1 cellular context compared by ENCODE assay signal in the genomic region with DNA sequence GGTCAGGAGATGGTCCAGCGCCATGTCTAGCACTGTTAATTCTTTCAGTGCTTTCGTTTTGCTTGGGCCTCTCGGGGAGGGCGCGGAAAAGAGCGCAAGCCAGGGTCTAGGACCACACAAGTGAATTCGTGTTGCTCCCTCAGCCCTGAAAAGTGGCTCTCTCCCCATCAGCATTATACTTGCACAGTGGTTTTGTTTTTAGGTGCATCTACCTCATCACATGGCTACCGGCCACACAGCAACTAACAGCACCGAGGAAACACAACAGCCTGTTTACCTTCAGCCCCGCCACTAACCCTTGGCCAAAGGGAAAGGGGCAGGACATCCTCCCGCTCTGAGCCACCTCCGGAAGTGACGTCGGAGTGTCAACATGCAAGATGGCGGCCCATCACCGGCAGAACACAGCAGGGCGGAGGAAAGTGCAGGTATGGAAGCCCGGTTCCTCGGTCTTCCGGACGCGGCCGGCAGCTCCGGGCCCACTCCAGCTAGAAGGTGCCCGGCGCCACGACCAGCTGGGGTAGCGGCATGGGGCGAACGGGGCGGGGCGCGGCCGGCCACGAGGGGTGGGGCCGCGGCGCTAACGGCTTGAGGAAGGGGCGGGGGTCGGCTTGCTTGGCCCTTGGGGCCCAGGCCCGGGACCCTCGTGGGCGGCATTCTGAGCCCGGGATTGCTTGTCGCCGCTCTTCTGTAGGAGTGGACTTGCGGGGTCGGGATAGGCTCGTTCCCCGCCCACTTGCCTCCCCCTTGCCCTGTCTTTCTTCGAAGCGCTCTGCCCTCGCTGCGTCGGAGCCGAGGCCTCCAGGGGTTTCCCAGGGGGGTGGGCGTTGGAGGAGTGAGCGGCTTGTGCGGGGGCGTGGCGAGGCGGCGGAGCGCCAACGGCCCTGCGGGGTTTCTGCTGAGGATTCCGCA.
TF ChIP-seq lines count a peak whose summit lies in the region.

Gene SCN11A (minus strand): TSS at position 296 of the 909 bp plus-strand sequence. CDS start 101,582 bp downstream, outside the sequence.
Gene WDR48 (plus strand): TSS at position 368 of the 909 bp plus-strand sequence. CDS start 10 bp downstream, at position 378.

TF ChIP-seq in HepG2, 621 proteins besides CTCF, POLR2A, EP300 and RAD21 (continued from another document and continues in another):
- TF ChIP-seq MAFK (conservative IDR thresholded peaks at IDR 0.05 in 1 of 2, IDR thresholded peaks at IDR 0.05 in 1 of 2; ENCODE audit: low read length in 2 of 2) (no peak), ZNF253 (CRISPR knock-in tag; IDR thresholded peaks at IDR 0.05; ENCODE audit: borderline replicate concordance) (no peak), POLR2AphosphoS5 (IDR thresholded peaks at IDR 0.05; ENCODE audit: low read depth, low read length) (peak; percentile 99), ZNF468 (CRISPR knock-in tag; IDR thresholded peaks at IDR 0.05) (0 out of 2 replicates have a peak, but pooled peaks have one; percentile 15), RBM39 (IDR thresholded peaks at IDR 0.05; ENCODE audit: low read depth, low read length, poor library complexity, severe bottlenecking) (peak; percentile 91), ATF5 (CRISPR knock-in tag; IDR thresholded peaks at IDR 0.05; ENCODE audit: low read depth) (no peak), PITX1 (CRISPR knock-in tag; IDR thresholded peaks at IDR 0.05) (no peak), SOX13 (IDR thresholded peaks at IDR 0.05) (no peak), SOX13 (CRISPR knock-in tag; conservative IDR thresholded peaks at IDR 0.05 in 1 of 2, IDR thresholded peaks at IDR 0.05 in 1 of 2) (0 out of 4 replicates have a peak, but pooled peaks of 1 of the 2 experiments have one; percentile 33), SRF (IDR thresholded peaks at IDR 0.05; ENCODE audit: low read depth, low read length) (no peak), NFE2L2 (IDR thresholded peaks at IDR 0.05; ENCODE audit: low read length) (no peak), PCBP1 (IDR thresholded peaks at IDR 0.05; ENCODE audit: borderline replicate concordance, low read depth, low read length) (no peak), RFX3 (CRISPR knock-in tag; IDR thresholded peaks at IDR 0.05) (no peak), ZNF552 (CRISPR knock-in tag; IDR thresholded peaks at IDR 0.05; ENCODE audit: borderline replicate concordance) (no peak; the same call in 1 of the 2 replicates), ZFP90 (CRISPR knock-in tag; IDR thresholded peaks at IDR 0.05; ENCODE audit: borderline replicate concordance) (peak; percentile 81), PTBP1 (IDR thresholded peaks at IDR 0.05; ENCODE audit: low read depth, low read length, poor library complexity, severe bottlenecking) (no peak), PAX8 (CRISPR knock-in tag; IDR thresholded peaks at IDR 0.05; ENCODE audit: borderline replicate concordance) (peak; percentile 56; the same call in 1 of the 2 replicates), ZNF160 (CRISPR knock-in tag; IDR thresholded peaks at IDR 0.05) (0 out of 2 replicates have a peak, but pooled peaks have one; percentile 62), ZFP91 (CRISPR knock-in tag; IDR thresholded peaks at IDR 0.05; ENCODE audit: borderline replicate concordance) (peak; percentile 79; the same call in 1 of the 2 replicates), E2F5 (CRISPR knock-in tag; conservative IDR thresholded peaks at IDR 0.05) (0 out of 2 replicates have a peak, but pooled peaks have one; percentile 36), ZSCAN20 (CRISPR knock-in tag; IDR thresholded peaks at IDR 0.05; ENCODE audit: borderline replicate concordance) (no peak), NPAS2 (CRISPR knock-in tag; IDR thresholded peaks at IDR 0.05; ENCODE audit: borderline replicate concordance) (no peak), ZC3H13 (CRISPR knock-in tag; IDR thresholded peaks at IDR 0.05) (peak; percentile 91), GMEB1 (CRISPR knock-in tag; IDR thresholded peaks at IDR 0.05; ENCODE audit: borderline replicate concordance) (peak; percentile 74; the same call in 1 of the 2 replicates), ZNF33B (CRISPR knock-in tag; IDR thresholded peaks at IDR 0.05) (peak; percentile 93), TFDP1 (CRISPR knock-in tag; IDR thresholded peaks at IDR 0.05; ENCODE audit: borderline replicate concordance) (peak; percentile 90; the same call in 1 of the 2 replicates), EHMT2 (IDR thresholded peaks at IDR 0.05; ENCODE audit: borderline replicate concordance, low read depth, low read length) (peak; percentile 63; the same call in 1 of the 2 replicates), AHR (CRISPR knock-in tag; IDR thresholded peaks at IDR 0.05) (0 out of 2 replicates have a peak, but pooled peaks have one; percentile 20), ZNF275 (CRISPR knock-in tag; IDR thresholded peaks at IDR 0.05; ENCODE audit: borderline replicate concordance) (peak; percentile 88; the same call in 1 of the 2 replicates), ZNF607 (CRISPR knock-in tag; IDR thresholded peaks at IDR 0.05; ENCODE audit: borderline replicate concordance) (peak; percentile 85), ZNF879 (CRISPR knock-in tag; IDR thresholded peaks at IDR 0.05) (0 out of 2 replicates have a peak, but pooled peaks have one; percentile 13), KLF9 (CRISPR knock-in tag; IDR thresholded peaks at IDR 0.05; ENCODE audit: low read depth) (no peak), SIX1 (CRISPR knock-in tag; IDR thresholded peaks at IDR 0.05; ENCODE audit: borderline replicate concordance) (no peak), GLI4 (CRISPR knock-in tag; IDR thresholded peaks at IDR 0.05; ENCODE audit: borderline replicate concordance) (peak; percentile 8; the same call in 1 of the 2 replicates), YEATS2 (CRISPR knock-in tag; IDR thresholded peaks at IDR 0.05; ENCODE audit: borderline replicate concordance) (peak; percentile 88; the same call in 1 of the 2 replicates), SCMH1 (CRISPR knock-in tag; IDR thresholded peaks at IDR 0.05; ENCODE audit: borderline replicate concordance) (no peak), IRF2 (CRISPR knock-in tag; IDR thresholded peaks at IDR 0.05) (peak; percentile 91), IRX3 (CRISPR knock-in tag; IDR thresholded peaks at IDR 0.05; ENCODE audit: borderline replicate concordance, low read depth) (peak; percentile 60; the same call in 1 of the 2 replicates), ZNF629 (CRISPR knock-in tag; conservative IDR thresholded peaks at IDR 0.05) (no peak), RARA (CRISPR knock-in tag; IDR thresholded peaks at IDR 0.05) (peak; percentile 64), MTF2 (CRISPR knock-in tag; IDR thresholded peaks at IDR 0.05; ENCODE audit: borderline replicate concordance) (peak; percentile 17; the same call in 1 of the 2 replicates), MIER2 (CRISPR knock-in tag; IDR thresholded peaks at IDR 0.05) (peak; percentile 54), REXO4 (CRISPR knock-in tag; IDR thresholded peaks at IDR 0.05; ENCODE audit: borderline replicate concordance) (no peak), NFKBIZ (CRISPR knock-in tag; IDR thresholded peaks at IDR 0.05) (no peak), BORCS8-MEF2B (CRISPR knock-in tag; IDR thresholded peaks at IDR 0.05) (peak; percentile 75), SSRP1 (CRISPR knock-in tag; IDR thresholded peaks at IDR 0.05) (0 out of 2 replicates have a peak, but pooled peaks have one; percentile 54), SPEN (CRISPR knock-in tag; IDR thresholded peaks at IDR 0.05; ENCODE audit: low read depth) (peak; percentile 91)
- TF ChIP-seq, protein P1, sequence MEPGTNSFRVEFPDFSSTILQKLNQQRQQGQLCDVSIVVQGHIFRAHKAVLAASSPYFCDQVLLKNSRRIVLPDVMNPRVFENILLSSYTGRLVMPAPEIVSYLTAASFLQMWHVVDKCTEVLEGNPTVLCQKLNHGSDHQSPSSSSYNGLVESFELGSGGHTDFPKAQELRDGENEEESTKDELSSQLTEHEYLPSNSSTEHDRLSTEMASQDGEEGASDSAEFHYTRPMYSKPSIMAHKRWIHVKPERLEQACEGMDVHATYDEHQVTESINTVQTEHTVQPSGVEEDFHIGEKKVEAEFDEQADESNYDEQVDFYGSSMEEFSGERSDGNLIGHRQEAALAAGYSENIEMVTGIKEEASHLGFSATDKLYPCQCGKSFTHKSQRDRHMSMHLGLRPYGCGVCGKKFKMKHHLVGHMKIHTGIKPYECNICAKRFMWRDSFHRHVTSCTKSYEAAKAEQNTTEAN (CRISPR knock-in tag; conservative IDR thresholded peaks at IDR 0.05) = peak; percentile 18; the same call in 1 of the 2 replicates
- TF ChIP-seq, protein P2, sequence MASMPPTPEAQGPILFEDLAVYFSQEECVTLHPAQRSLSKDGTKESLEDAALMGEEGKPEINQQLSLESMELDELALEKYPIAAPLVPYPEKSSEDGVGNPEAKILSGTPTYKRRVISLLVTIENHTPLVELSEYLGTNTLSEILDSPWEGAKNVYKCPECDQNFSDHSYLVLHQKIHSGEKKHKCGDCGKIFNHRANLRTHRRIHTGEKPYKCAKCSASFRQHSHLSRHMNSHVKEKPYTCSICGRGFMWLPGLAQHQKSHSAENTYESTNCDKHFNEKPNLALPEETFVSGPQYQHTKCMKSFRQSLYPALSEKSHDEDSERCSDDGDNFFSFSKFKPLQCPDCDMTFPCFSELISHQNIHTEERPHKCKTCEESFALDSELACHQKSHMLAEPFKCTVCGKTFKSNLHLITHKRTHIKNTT (CRISPR knock-in tag; IDR thresholded peaks at IDR 0.05) = no peak
- TF ChIP-seq, protein P3, sequence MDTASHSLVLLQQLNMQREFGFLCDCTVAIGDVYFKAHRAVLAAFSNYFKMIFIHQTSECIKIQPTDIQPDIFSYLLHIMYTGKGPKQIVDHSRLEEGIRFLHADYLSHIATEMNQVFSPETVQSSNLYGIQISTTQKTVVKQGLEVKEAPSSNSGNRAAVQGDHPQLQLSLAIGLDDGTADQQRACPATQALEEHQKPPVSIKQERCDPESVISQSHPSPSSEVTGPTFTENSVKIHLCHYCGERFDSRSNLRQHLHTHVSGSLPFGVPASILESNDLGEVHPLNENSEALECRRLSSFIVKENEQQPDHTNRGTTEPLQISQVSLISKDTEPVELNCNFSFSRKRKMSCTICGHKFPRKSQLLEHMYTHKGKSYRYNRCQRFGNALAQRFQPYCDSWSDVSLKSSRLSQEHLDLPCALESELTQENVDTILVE (CRISPR knock-in tag; IDR thresholded peaks at IDR 0.05) = peak; percentile 6; the same call in 1 of the 2 replicates
- TF ChIP-seq, protein P4, sequence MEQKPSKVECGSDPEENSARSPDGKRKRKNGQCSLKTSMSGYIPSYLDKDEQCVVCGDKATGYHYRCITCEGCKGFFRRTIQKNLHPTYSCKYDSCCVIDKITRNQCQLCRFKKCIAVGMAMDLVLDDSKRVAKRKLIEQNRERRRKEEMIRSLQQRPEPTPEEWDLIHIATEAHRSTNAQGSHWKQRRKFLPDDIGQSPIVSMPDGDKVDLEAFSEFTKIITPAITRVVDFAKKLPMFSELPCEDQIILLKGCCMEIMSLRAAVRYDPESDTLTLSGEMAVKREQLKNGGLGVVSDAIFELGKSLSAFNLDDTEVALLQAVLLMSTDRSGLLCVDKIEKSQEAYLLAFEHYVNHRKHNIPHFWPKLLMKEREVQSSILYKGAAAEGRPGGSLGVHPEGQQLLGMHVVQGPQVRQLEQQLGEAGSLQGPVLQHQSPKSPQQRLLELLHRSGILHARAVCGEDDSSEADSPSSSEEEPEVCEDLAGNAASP (CRISPR knock-in tag; IDR thresholded peaks at IDR 0.05; ENCODE audit: borderline replicate concordance) = peak; percentile 47; the same call in 1 of the 2 replicates
